Comparison of ENCODE assay signal across 33 cellular contexts in genomic region chr16:74829637-74830036, GRCh38. TPM values are rescaled to one million over a fixed set of nuclear protein-coding genes. Genes with fewer than 3 reads are reported as not detected.
"Had no signal": no experiment of that assay in that cellular context is flagged by ENCODE, and none has a peak within 500 bp of the region (broad histone marks: within the 10 kb centered on the region; RNA-seq: fewer than 3 reads in every experiment).

No MANE protein-coding gene starts in this region.

- H3K4me3 ChIP-seq: breast epithelium, MG63, SK-N-MC had no signal

- H3K4me1 ChIP-seq: breast epithelium had no signal

- DNase-seq: activated B cell treated with CpG ODN at 0.5 μM for 24 hours; activated CD4-positive, alpha-beta T cell treated with anti-CD3 and anti-CD28 coated beads for 1 hour; activated CD4-positive, alpha-beta T cell treated with anti-CD3 and anti-CD28 coated beads, Interleukin-2, amount 10 ng/mL, durations not matched to agents 24 days and 14 days; activated CD4-positive, alpha-beta T cell treated with anti-CD3 and anti-CD28 coated beads, Interleukin-2, amount 50 U/mL, for 48 hours; activated gamma-delta T cell; activated naive CD4-positive, alpha-beta T cell treated with anti-CD3 and anti-CD28 coated beads for 36 hours; activated T-cell treated with anti-CD3 and anti-CD28 coated beads for 4 hours; activated T-cell treated with anti-CD3 and anti-CD28 coated beads, Interleukin-2, amount 50 U/mL, for 48 hours; aorta; caudate nucleus; MG63; MV-4-11; NCI-H1092 treated with DMSO at 0.1 percent for 48 hours; NCI-H1436; NCI-H1694 treated with DMSO at 0.1 percent for 48 hours; NCI-H2029 treated with DMSO at 0.1 percent for 48 hours; NCI-H446; NCI-H524; NCI-H748 treated with DMSO at 0.1 percent for 48 hours; NK-92 treated with Interleukin-12 subunit alpha and Interleukin-12 subunit beta, amount 100 ng/mL, for 24 hours; OCI-M1; RPMI8226; T-cell; T-helper 2 cell; T1000 had no signal

- H3K36me3 ChIP-seq: breast epithelium, MG63 had no signal

- H3K9ac ChIP-seq: KMS-11 had no signal

- H3K27me3 ChIP-seq: breast epithelium, MG63 had no signal

- FAIRE-seq: TTC549 had no signal

- ATAC-seq: activated T-helper 17 cell treated with anti-CD3 and anti-CD28 coated beads, Interleukin-2, amount 50 U/mL, for 72 hours; Panc1; Right ventricle myocardium inferior; T-cell had no signal

- H3K4me2 ChIP-seq: KMS-11 had no signal

- H3K27ac ChIP-seq: breast epithelium, KMS-11, SK-N-MC had no signal

RNA-seq across cellular contexts. Expression of gene FA2H, which starts 55.0 kb away (rescaled TPM):
- total RNA-seq: activated CD4-positive, alpha-beta T cell treated with anti-CD3 and anti-CD28 coated beads, Interleukin-2, amount 10 ng/mL, durations not matched to agents 24 days and 14 days; chondrocyte had no signal
